Comparison of ENCODE assay signal across 8 cellular contexts in genomic region chr4:82284858-82285805, GRCh38.
DNase-seq lines count a peak whose midpoint lies in the region; ATAC-seq and TF ChIP-seq lines count a peak whose summit lies in the region.

No MANE protein-coding gene starts in this region.

- DNase-seq in DMS153 treated with DMSO at 0.1 percent for 48 hours (lab: John Stamatoyannopoulos, UW; ENCODE audit: unreplicated experiment) (peak; percentile 83), KG1 (lab: John Stamatoyannopoulos, UW) (peak; percentile 91), esophagus muscularis mucosa (ENCODE audit: extremely low spot score) (peak; percentile 99)
- DNase-seq in activated T-cell treated with anti-CD3 and anti-CD28 coated beads, Interleukin-2, amount 50 U/mL, for 48 hours = peak; percentile 100
- peak; percentile 97 to 98 for DNase-seq in stimulated activated CD8-positive, alpha-beta memory T cell treated with anti-CD3 and anti-CD28 coated beads, Interleukin-7, amount 100 ng/mL, for 1 hour (ENCODE audit: low read depth in 2 of 2)

- H3K27ac ChIP-seq in esophagus muscularis mucosa (replicated peaks in 1 of 4) (peak overlapping the region; percentile 63 to 81 (median 66)), muscle layer of colon (ENCODE audit: low read depth, low read length) (peak overlapping the region; percentile 79)

- peak in 2 of 3 experiments; percentile 87 to 98 for TF ChIP-seq CTCF in esophagus muscularis mucosa (IDR thresholded peaks at IDR 0.05)

- H3K9me3 ChIP-seq in esophagus muscularis mucosa (no peaks in the 10 kb centered on the region), muscle layer of colon (ENCODE audit: low read length) (no peaks in the 10 kb centered on the region)

- ATAC-seq in GM21737 (IDR thresholded peaks at IDR 0.05; ENCODE audit: unreplicated experiment) = peak; percentile 99

- H3K4me1 ChIP-seq in esophagus muscularis mucosa (peaks cover 4 to 12% (median 10%) of the 10 kb centered on the region in 4 donors), muscle layer of colon (ENCODE audit: insufficient read depth, low read length) (peaks cover 6% of the 10 kb centered on the region)

- 5% methylated on average over 36 of the region's 61 CpGs for WGBS in esophagus muscularis mucosa

- intact Hi-C loops in esophagus muscularis mucosa (cut with DNase I) = loop anchor here (5.0 kb wide), 4 partner anchors 77 to 818 kb away; partner anchors contain the start of gene HNRNPD

- H3K9ac ChIP-seq in muscle layer of colon (ENCODE audit: low read length) = no peak overlapping the region

- peak overlapping the region; percentile 49 to 61 (median 52) for H3K4me3 ChIP-seq in esophagus muscularis mucosa
- peak overlapping the region; percentile 21 to 63 for H3K4me3 ChIP-seq in muscle layer of colon (ENCODE audit: low read depth in 1 of 2, low read length in 2 of 2)

- H3K27me3 ChIP-seq in esophagus muscularis mucosa (no peaks in the 10 kb centered on the region), muscle layer of colon (ENCODE audit: control insufficient read depth in 1 of 2, insufficient read depth in 2 of 2, low read length in 2 of 2) (no peaks in the 10 kb centered on the region)

- no peak for TF ChIP-seq EP300 in esophagus muscularis mucosa (IDR thresholded peaks at IDR 0.05)

- H3K36me3 ChIP-seq in esophagus muscularis mucosa (no peaks in the 10 kb centered on the region), muscle layer of colon (ENCODE audit: insufficient read depth, low read length) (no peaks in the 10 kb centered on the region)

- no peak for TF ChIP-seq POLR2A in esophagus muscularis mucosa (IDR thresholded peaks at IDR 0.05; ENCODE audit: low read depth)

TF ChIP-seq in PFSK-1, 5 proteins besides CTCF, POLR2A, EP300 and RAD21:
- TF ChIP-seq FOXP2 (optimal IDR thresholded peaks at IDR 0.05; ENCODE audit: borderline replicate concordance, extremely low read depth, extremely low read length, insufficient read depth) (peak; percentile 61), TAF1 (IDR thresholded peaks at IDR 0.05; ENCODE audit: borderline replicate concordance, insufficient read depth, low read length) (no peak), POLR2AphosphoS5 (IDR thresholded peaks at IDR 0.05; ENCODE audit: low read depth, low read length) (no peak), REST (IDR thresholded peaks at IDR 0.05; ENCODE audit: insufficient read depth in 1 of 2, low read depth in 2 of 2, low read length in 2 of 2) (no peak)

Comparison
In these comparisons a context has a peak if more than half of its experiments do, and no peak if none do; other contexts are left out.
1. Peak in every context shown above with its lines: DNase-seq, ATAC-seq, H3K4me3 ChIP-seq and H3K27ac ChIP-seq.